In genomic region chr1:96721382-96722160, GRCh38 we compare ENCODE assay signal across 8 cellular contexts. TPM values are rescaled to one million over a fixed set of nuclear protein-coding genes. Genes with fewer than 3 reads are reported as not detected.
DNase-seq lines count a peak whose midpoint lies in the region; ATAC-seq and TF ChIP-seq lines count a peak whose summit lies in the region.

PTBP2 (plus strand) TSS chr1:96721784; CDS start chr1:96721865, 81 bp downstream.

- peak in 2 of 3 donors; percentile 50 to 55 for TF ChIP-seq POLR2A in body of pancreas (IDR thresholded peaks at IDR 0.05)

- peak; percentile 62 for DNase-seq in NCI-H2029 treated with DMSO at 0.1 percent for 48 hours (lab: John Stamatoyannopoulos, UW)
- peak; percentile 90 for DNase-seq in UCSD-AML1 (lab: John Stamatoyannopoulos, UW; ENCODE audit: unreplicated experiment)
- peak; percentile 76 to 87 (median 78) for DNase-seq in body of pancreas
- DNase-seq in skeletal muscle cell (ENCODE audit: low read depth) = no peak

- no peaks in the 10 kb centered on the region for H3K27me3 ChIP-seq in body of pancreas

- H3K9me3 ChIP-seq in body of pancreas = no peaks in the 10 kb centered on the region

- H3K4me1 ChIP-seq in body of pancreas = peaks cover 11% of the 10 kb centered on the region

- TF ChIP-seq CTCF in 22Rv1 (IDR thresholded peaks at IDR 0.05) (no peak), body of pancreas (IDR thresholded peaks at IDR 0.05) (peak in 1 of 7 experiments; percentile 12)

- ATAC-seq in GM18511 (IDR thresholded peaks at IDR 0.05; ENCODE audit: unreplicated experiment) (peak; percentile 94), HG02981 (IDR thresholded peaks at IDR 0.05; ENCODE audit: unreplicated experiment) (peak; percentile 95), body of pancreas (peak; percentile 95)

- H3K36me3 ChIP-seq in body of pancreas (replicated peaks in 1 of 2; ENCODE audit: insufficient read depth in 1 of 2, low read depth in 2 of 2) = no peaks in the 10 kb centered on the region

- H3K4me3 ChIP-seq in body of pancreas (peak within 1 kb of the TSS; percentile 78 to 87), iPS-11a (ENCODE audit: low read depth, low read length) (peak within 1 kb of the TSS; percentile 87), skeletal muscle cell (ENCODE audit: low read depth, low read length) (peak within 1 kb of the TSS; percentile 77)

- 0% methylated on average over 26 to 77 of the region's 77 CpGs for WGBS in body of pancreas, 2 donors

- peak within 1 kb of the TSS; percentile 81 for H3K27ac ChIP-seq in 22Rv1
- H3K27ac ChIP-seq in body of pancreas = peak within 1 kb of the TSS; percentile 68 to 90 (median 87)

- intact Hi-C loops in body of pancreas (cut with DNase I) = no loop called here

RNA-seq across cellular contexts. Expression of gene PTBP2, which starts in this region (rescaled TPM):
- 10 to 100 TPM in 1 of 2 donors, 1 to 10 TPM in 1; 5.9 to 15.3 TPM for total RNA-seq in body of pancreas
